8 cellular contexts compared by ENCODE assay signal in the genomic region with DNA sequence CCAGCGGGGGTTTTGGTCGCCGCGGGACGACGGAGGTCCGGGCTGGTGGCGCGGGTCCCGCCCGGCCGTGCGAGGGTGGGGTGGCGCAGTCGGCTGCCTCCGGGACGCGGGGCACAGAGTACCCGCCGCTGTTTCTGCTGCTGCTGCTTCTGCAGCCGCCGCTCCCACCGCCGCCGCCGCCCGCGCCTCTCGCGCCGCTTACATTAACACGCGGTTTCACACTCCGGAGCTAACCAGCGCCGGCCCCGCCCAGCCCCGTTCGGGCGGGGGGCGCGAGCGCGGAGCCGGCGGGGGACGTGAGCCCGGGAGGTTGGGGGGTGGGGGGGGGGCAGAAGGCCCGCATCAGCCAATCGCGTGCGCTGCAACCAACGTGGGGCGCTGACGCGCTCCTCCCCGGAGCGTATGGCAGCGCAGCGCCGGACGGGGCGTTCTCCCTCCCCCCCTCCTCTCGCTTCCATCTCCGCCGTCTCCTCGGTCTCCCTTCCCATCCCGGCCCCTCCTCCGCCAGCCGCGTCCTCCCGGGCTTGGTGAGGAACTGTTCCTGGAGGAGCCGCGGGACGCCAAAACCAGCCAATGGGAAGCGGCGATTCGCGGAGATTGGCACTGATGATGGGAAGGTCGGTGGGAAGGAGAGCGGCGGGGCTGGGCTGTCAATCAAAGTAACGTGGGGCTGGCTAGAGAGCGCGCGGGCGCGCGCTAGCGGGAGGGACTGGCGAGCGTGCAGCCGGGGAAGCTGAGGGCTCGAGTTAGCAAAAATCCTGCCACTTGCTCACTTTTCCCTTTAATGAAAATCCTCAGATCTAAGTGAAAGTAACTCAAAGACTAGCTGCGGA. TPM values are rescaled to one million over a fixed set of nuclear protein-coding genes. Genes with fewer than 3 reads are reported as not detected.
DNase-seq lines count a peak whose midpoint lies in the region; ATAC-seq and TF ChIP-seq lines count a peak whose summit lies in the region.

A gene (minus strand): TSS at position 205 of the 833 bp plus-strand sequence. CDS start 1,307 bp downstream, outside the sequence.

- H3K9me3 Mint-ChIP-seq in glutamatergic neuron (ENCODE audit: unreplicated experiment) = peaks cover 15% of the 10 kb centered on the region

- H3K4me2 ChIP-seq in DND-41 (ENCODE audit: insufficient read depth, low read length) = peak within 1 kb of the TSS; percentile 82
- peak within 1 kb of the TSS; percentile 95 for H3K4me2 ChIP-seq in MM.1S (ENCODE audit: low read depth, low read length)

- DNase-seq in DND-41 (peak; percentile 89), HAP-1 (ENCODE audit: low spot score in 2 of 2) (peak; percentile 90 to 95), MM.1S (peak; percentile 95), SK-N-DZ (ENCODE audit: low spot score) (peak; percentile 100), glutamatergic neuron (peak; percentile 100), occipital lobe (lab: John Stamatoyannopoulos, UW) (peak; percentile 99), superior temporal gyrus (ENCODE audit: extremely low spot score) (peak; percentile 99)
- DNase-seq in activated naive CD8-positive, alpha-beta T cell treated with anti-CD3 and anti-CD28 coated beads, Interleukin-2, amount 50 U/mL, for 16 hours (ENCODE audit: low read depth, low spot score) = peak; percentile 38

- 0 out of 2 replicates have a peak, but pooled peaks cover 4% of the 10 kb centered on the region for H3K36me3 ChIP-seq in DND-41 (ENCODE audit: insufficient read depth, low read length)
- no peaks in the 10 kb centered on the region for H3K36me3 ChIP-seq in HAP-1 (replicated peaks)
- H3K36me3 ChIP-seq in MM.1S (replicated peaks; ENCODE audit: insufficient read depth, low read length) = no peaks in the 10 kb centered on the region

- peaks cover 16% of the 10 kb centered on the region; the same call in 1 of the 2 replicates for H4K20me1 ChIP-seq in DND-41 (ENCODE audit: insufficient read depth, low read length)
- no peaks in the 10 kb centered on the region for H4K20me1 ChIP-seq in MM.1S (ENCODE audit: insufficient read depth, low read length)

- H3F3A ChIP-seq in MM.1S (ENCODE audit: insufficient read depth, low read length) = 0 out of 2 replicates have a peak, but pooled peaks cover 2% of the 10 kb centered on the region

- H3K27ac Mint-ChIP-seq in glutamatergic neuron (ENCODE audit: unreplicated experiment) = peak within 1 kb of the TSS; percentile 99

- H3K9me2 ChIP-seq in MM.1S (replicated peaks; ENCODE audit: insufficient read depth, low read length) = no peaks in the 10 kb centered on the region

- H3K4me3 ChIP-seq in DND-41 (ENCODE audit: low read depth in 1 of 2, low read length in 2 of 2) (peak within 1 kb of the TSS; percentile 49 to 72; a peak in 3 of 4 replicates), HAP-1 (peak within 1 kb of the TSS; percentile 15; the same call in 1 of the 2 replicates), MM.1S (ENCODE audit: low read length) (peak within 1 kb of the TSS; percentile 92)

- peaks cover 17% of the 10 kb centered on the region for H3K27me3 Mint-ChIP-seq in glutamatergic neuron (ENCODE audit: unreplicated experiment)

- peak within 1 kb of the TSS; percentile 99 for H3K4me3 Mint-ChIP-seq in glutamatergic neuron (ENCODE audit: unreplicated experiment)

- H3K9ac ChIP-seq in DND-41 (ENCODE audit: low read depth, low read length) (peak within 1 kb of the TSS; percentile 67), MM.1S (ENCODE audit: low read length) (peak within 1 kb of the TSS; percentile 61)

- peak within 1 kb of the TSS; percentile 70 for H3K27ac ChIP-seq in DND-41 (ENCODE audit: low read length)
- peak within 1 kb of the TSS; percentile 58; the same call in 1 of the 2 replicates for H3K27ac ChIP-seq in MM.1S (ENCODE audit: low read length)

- no peaks in the 10 kb centered on the region for H3K36me3 Mint-ChIP-seq in glutamatergic neuron (ENCODE audit: unreplicated experiment)

- H3K27me3 ChIP-seq in DND-41 (ENCODE audit: insufficient read depth, low read length, poor library complexity) (no peaks in the 10 kb centered on the region), HAP-1 (ENCODE audit: low read depth) (peaks cover 59% of the 10 kb centered on the region), MM.1S (replicated peaks; ENCODE audit: insufficient read depth, low read length) (peaks cover 16% of the 10 kb centered on the region)

- no peak for TF ChIP-seq CTCF in DND-41 (IDR thresholded peaks at IDR 0.05; ENCODE audit: borderline replicate concordance, extremely low read depth, low read length, poor library complexity, severe bottlenecking)
- no peak for TF ChIP-seq CTCF in MM.1S (IDR thresholded peaks at IDR 0.05; ENCODE audit: low read length)
- no peak for TF ChIP-seq CTCF in glutamatergic neuron (IDR thresholded peaks at IDR 0.05; ENCODE audit: partially characterized antibody, unreplicated experiment)

- no peaks in the 10 kb centered on the region for H3K9me3 ChIP-seq in DND-41 (ENCODE audit: insufficient read depth, low read length, severe bottlenecking)
- H3K9me3 ChIP-seq in HAP-1 = no peaks in the 10 kb centered on the region
- H3K9me3 ChIP-seq in MM.1S (replicated peaks; ENCODE audit: insufficient read depth, low read length) = no peaks in the 10 kb centered on the region

- H2AFZ ChIP-seq in DND-41 (ENCODE audit: low read depth, low read length) (peak within 1 kb of the TSS; percentile 83), MM.1S (ENCODE audit: low read length) (peak within 1 kb of the TSS; percentile 88)

- in situ Hi-C loops in HAP-1 (cut with MboI; ENCODE audit: low sequenced_read_pairs) = no loop called here

- peaks cover 20% of the 10 kb centered on the region for H3K4me1 Mint-ChIP-seq in glutamatergic neuron (ENCODE audit: low read depth, unreplicated experiment)

- peak; percentile 86 for ATAC-seq in DND-41 (ENCODE audit: insufficient read depth, low read depth)

- H3K4me1 ChIP-seq in DND-41 (ENCODE audit: insufficient read depth, low read length) = peaks cover 55% of the 10 kb centered on the region
- H3K4me1 ChIP-seq in HAP-1 = peaks cover 2% of the 10 kb centered on the region; the same call in 1 of the 2 replicates
- no peaks in the 10 kb centered on the region for H3K4me1 ChIP-seq in MM.1S (ENCODE audit: low read length)

- H3K79me2 ChIP-seq in DND-41 (ENCODE audit: insufficient read depth, low read length) (peaks cover 17% of the 10 kb centered on the region), MM.1S (ENCODE audit: low read length) (no peaks in the 10 kb centered on the region)

RNA-seq across cellular contexts. Expression of the gene that starts here (rescaled TPM):
- 42.8 and 52.4 TPM in 2 replicates for polyA plus RNA-seq in SK-N-DZ (2014; cell fraction: cytosol; rRNA removed)
- polyA plus RNA-seq in SK-N-DZ (2014; cell fraction: nucleus; rRNA removed) = 33.3 and 37.3 TPM in 2 replicates
- total RNA-seq in glutamatergic neuron (ENCODE audit: unreplicated experiment) (345 TPM), occipital lobe (49.4 TPM)

Comparison
In these comparisons a context has a peak if more than half of its experiments do, and no peak if none do; other contexts are left out.
1. Peak in every context shown above with its lines: DNase-seq, ATAC-seq, H3K4me3 ChIP-seq and H3K27ac ChIP-seq.
2. DNase-seq: peak in every context shown above with its lines; median percentile 100 in SK-N-DZ; 100 in glutamatergic neuron; 99 in occipital lobe; 99 in superior temporal gyrus; 95 in MM.1S; 92 in HAP-1; 89 in DND-41; 38 in activated naive CD8-positive, alpha-beta T cell treated with anti-CD3 and anti-CD28 coated beads, Interleukin-2, amount 50 U/mL, for 16 hours.
3. H3K4me3 ChIP-seq: peak in every context shown above with its lines; median percentile 92 in MM.1S; 60 in DND-41; 15 in HAP-1.